In genomic region chr9:87725900-87726709, GRCh38 we compare ENCODE assay signal across 8 cellular contexts. TPM values are rescaled to one million over a fixed set of nuclear protein-coding genes. Genes with fewer than 3 reads are reported as not detected.
DNase-seq lines count a peak whose midpoint lies in the region; ATAC-seq, FAIRE-seq and TF ChIP-seq lines count a peak whose summit lies in the region.

CTSL (plus strand) TSS chr9:87726119; CDS start chr9:87727604, 1,485 bp downstream.

- H3K4me1 ChIP-seq in kidney (ENCODE audit: control insufficient read depth in 1 of 2, insufficient read depth in 1 of 2, low read depth in 1 of 2, low read length in 2 of 2) (peaks cover 0 to 9% of the 10 kb centered on the region in 2 donors), smooth muscle cell (ENCODE audit: low read depth) (peaks cover 6% of the 10 kb centered on the region)

- no peak for TF ChIP-seq POLR2A in GM18505 (IDR thresholded peaks at IDR 0.05; ENCODE audit: borderline replicate concordance, extremely low read depth, insufficient read depth, insufficient read length)

- peak; percentile 23 for FAIRE-seq in kidney (lab: Jason Lieb, UNC)

- peak within 1 kb of the TSS; percentile 82 to 92 for H3K9ac ChIP-seq in kidney (ENCODE audit: low read length in 2 of 2)
- peak within 1 kb of the TSS; percentile 90 for H3K9ac ChIP-seq in smooth muscle cell (ENCODE audit: low read depth)

- H3K27ac ChIP-seq in kidney (ENCODE audit: low read depth in 2 of 2, low read length in 2 of 2) (peak within 1 kb of the TSS; percentile 97), smooth muscle cell (ENCODE audit: low read depth) (peak within 1 kb of the TSS; percentile 94)

- intact Hi-C loops in kidney (cut with DNase I) = no loop called here

- H4K20me1 ChIP-seq in smooth muscle cell (ENCODE audit: low read depth) = no peaks in the 10 kb centered on the region

- peaks cover 8% of the 10 kb centered on the region for H3K79me2 ChIP-seq in smooth muscle cell (ENCODE audit: low read depth)

- no peaks in the 10 kb centered on the region for H3K27me3 ChIP-seq in smooth muscle cell (ENCODE audit: low read depth)

- TF ChIP-seq CTCF in kidney (IDR thresholded peaks at IDR 0.05; ENCODE audit: borderline replicate concordance, extremely low read depth, insufficient read depth) (peak; percentile 39), smooth muscle cell (IDR thresholded peaks at IDR 0.05; ENCODE audit: borderline replicate concordance, insufficient read depth, poor library complexity, severe bottlenecking) (peak; percentile 3)

- no peaks in the 10 kb centered on the region for H3K9me3 ChIP-seq in kidney (ENCODE audit: control insufficient read depth in 1 of 2, low read length in 2 of 2)
- no peaks in the 10 kb centered on the region for H3K9me3 ChIP-seq in smooth muscle cell (replicated peaks; ENCODE audit: low read depth)

- under 1% methylated on average over 65 of the region's 67 CpGs for WGBS in smooth muscle cell (ENCODE audit: low lambda C conversion rate)

- H2AFZ ChIP-seq in smooth muscle cell (ENCODE audit: low read depth) = peak within 1 kb of the TSS; percentile 68

- H3K4me2 ChIP-seq in smooth muscle cell = peak within 1 kb of the TSS; percentile 88

- H3K36me3 ChIP-seq in kidney (ENCODE audit: control insufficient read depth in 1 of 2, insufficient read depth in 2 of 2, low read length in 2 of 2) (peaks cover 17 to 32% of the 10 kb centered on the region in 2 donors), smooth muscle cell (ENCODE audit: low read depth) (peaks cover 5% of the 10 kb centered on the region)

- DNase-seq in NCI-H2171 (lab: John Stamatoyannopoulos, UW) (peak; percentile 25), cortex of kidney (lab: John Stamatoyannopoulos, UW) (peak; percentile 56), kidney (peak; percentile 96), smooth muscle cell (lab: John Stamatoyannopoulos, UW; ENCODE audit: unreplicated experiment) (peak; percentile 92), RPMI8226 (no peak)
- peak; percentile 62 for DNase-seq in activated CD4-positive, alpha-beta T cell treated with anti-CD3 and anti-CD28 coated beads for 4 hours

- peak within 1 kb of the TSS; percentile 76 to 86 for H3K4me3 ChIP-seq in kidney (ENCODE audit: low read length in 2 of 2)
- H3K4me3 ChIP-seq in smooth muscle cell = peak within 1 kb of the TSS; percentile 60

- H3F3A ChIP-seq in smooth muscle cell (ENCODE audit: low read depth) = peaks cover 4% of the 10 kb centered on the region

- ATAC-seq in GM18505 (IDR thresholded peaks at IDR 0.05; ENCODE audit: unreplicated experiment) (peak; percentile 62), HG03097 (IDR thresholded peaks at IDR 0.05; ENCODE audit: low FRiP score, unreplicated experiment) (no peak)

RNA-seq across cellular contexts. Expression of gene CTSL, which starts in this region (rescaled TPM):
- total RNA-seq in kidney = 139 TPM
- 237 TPM for polyA plus RNA-seq in kidney (ENCODE audit: insufficient read depth, low read depth, low replicate concordance)
- total RNA-seq in smooth muscle cell = 144 and 222 TPM in 2 replicates
- 174 and 178 TPM in 2 replicates for polyA plus RNA-seq in smooth muscle cell
